ENCODE assay signal across 8 cellular contexts in the genomic region with DNA sequence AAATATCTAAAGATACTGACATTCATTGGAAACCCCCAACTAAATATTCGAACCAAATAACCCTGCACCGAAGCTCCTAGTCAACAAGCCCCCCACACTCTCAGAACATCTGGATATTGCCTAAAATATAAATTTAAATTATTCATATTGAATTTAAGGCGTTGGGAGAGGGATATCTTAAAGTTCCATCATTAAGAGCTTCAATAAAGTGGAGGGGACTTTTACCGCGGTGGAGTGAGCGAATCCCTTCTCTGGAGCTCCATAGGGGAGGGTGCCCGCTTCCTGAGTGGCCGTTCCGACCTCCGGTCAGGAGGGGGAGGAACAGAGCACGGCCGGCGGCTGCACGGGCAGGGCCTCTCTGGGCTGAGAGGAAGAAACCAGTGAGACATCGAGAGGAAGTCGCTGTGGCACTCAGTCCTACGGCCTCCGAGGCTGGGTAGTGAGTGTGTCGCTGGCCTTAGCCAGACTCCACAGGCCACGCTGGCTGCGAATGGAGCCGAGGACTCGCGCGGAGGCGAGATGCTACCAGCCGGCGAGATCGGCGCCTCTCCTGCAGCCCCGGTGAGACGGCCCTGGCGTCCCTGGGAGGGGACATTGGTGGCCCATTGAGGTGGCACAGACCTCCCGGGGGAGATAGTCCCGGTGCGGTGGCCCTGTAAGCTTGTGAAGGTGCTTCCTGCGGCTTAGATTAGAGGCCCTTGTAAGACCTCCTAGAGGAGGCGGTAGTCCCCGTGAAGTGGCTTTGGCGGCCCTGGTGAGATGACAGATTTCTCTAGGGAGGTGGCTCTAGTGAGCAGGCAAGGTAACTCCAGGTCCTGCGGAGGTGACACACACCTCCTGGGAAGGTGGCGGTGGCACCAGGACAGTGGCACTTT. TPM values are rescaled to one million over a fixed set of nuclear protein-coding genes. Genes with fewer than 3 reads are reported as not detected.
DNase-seq lines count a peak whose midpoint lies in the region; ATAC-seq and TF ChIP-seq lines count a peak whose summit lies in the region.

RINT1 (plus strand) TSS at position 405 of the 875 bp plus-strand sequence; CDS start at position 520, 115 bp downstream.

- no peaks in the 10 kb centered on the region for H3K9me2 ChIP-seq in Karpas-422 (replicated peaks; ENCODE audit: insufficient read depth, low read length)

- peak within 1 kb of the TSS; percentile 95 for H3K27ac Mint-ChIP-seq in activated T-helper 1 cell treated with anti-CD3 and anti-CD28 coated beads, Interleukin-12 subunit alpha, Interleukin-12 subunit beta, Interleukin-2, Interleukin-4 antibody, amounts not matched to agents 30 ng/mL and 10 ng/mL and 1 ng/mL, durations not matched to agents 14 hours and 24 hours and 36 hours
- H3K27ac Mint-ChIP-seq in natural killer cell, result peak within 1 kb of the TSS; percentile 91 to 94

- peaks cover 21% of the 10 kb centered on the region for H3K4me1 Mint-ChIP-seq in activated T-helper 1 cell treated with anti-CD3 and anti-CD28 coated beads, Interleukin-12 subunit alpha, Interleukin-12 subunit beta, Interleukin-2, Interleukin-4 antibody, amounts not matched to agents 30 ng/mL and 10 ng/mL and 1 ng/mL, durations not matched to agents 14 hours and 24 hours and 36 hours (ENCODE audit: low read depth)
- peaks cover 20 to 28% of the 10 kb centered on the region in 2 donors for H3K4me1 Mint-ChIP-seq in natural killer cell

- peaks cover 41% of the 10 kb centered on the region for H3K79me2 ChIP-seq in Karpas-422 (ENCODE audit: low read length)

- DNase-seq in EH (ENCODE audit: low read depth) (peak; percentile 93), Karpas-422 (peak; percentile 97), RPMI7951 (ENCODE audit: low read depth) (peak; percentile 90), fibroblast of gingiva (ENCODE audit: low read depth) (peak; percentile 90), natural killer cell (peak; percentile 87)
- DNase-seq in activated T-helper 1 cell treated with anti-CD3 and anti-CD28 coated beads, Interleukin-12 subunit alpha, Interleukin-12 subunit beta, Interleukin-2, Interleukin-4 antibody, amounts not matched to agents 30 ng/mL and 10 ng/mL and 1 ng/mL, durations not matched to agents 14 hours and 24 hours and 36 hours (ENCODE audit: low spot score), result peak; percentile 85
- peak; percentile 85 for DNase-seq in stimulated activated naive CD4-positive, alpha-beta T cell treated with Interleukin-2 at 50 U/mL for 16 hours (lab: John Stamatoyannopoulos, UW)

- peak within 1 kb of the TSS; percentile 94 for H3K4me2 ChIP-seq in Karpas-422 (ENCODE audit: low read depth, low read length, poor library complexity, severe bottlenecking)

- peak; percentile 70 for TF ChIP-seq CTCF in natural killer cell (IDR thresholded peaks at IDR 0.05)

- H3K36me3 ChIP-seq in Karpas-422 (ENCODE audit: insufficient read depth, low read length), result 0 out of 2 replicates have a peak, but pooled peaks cover 4% of the 10 kb centered on the region

- peak within 1 kb of the TSS; percentile 88 for H3K4me3 ChIP-seq in Karpas-422 (ENCODE audit: low read length)

- H3K9me3 Mint-ChIP-seq in activated T-helper 1 cell treated with anti-CD3 and anti-CD28 coated beads, Interleukin-12 subunit alpha, Interleukin-12 subunit beta, Interleukin-2, Interleukin-4 antibody, amounts not matched to agents 30 ng/mL and 10 ng/mL and 1 ng/mL, durations not matched to agents 14 hours and 24 hours and 36 hours, result no peaks in the 10 kb centered on the region
- H3K9me3 Mint-ChIP-seq in natural killer cell, result no peaks in the 10 kb centered on the region

- H2AFZ ChIP-seq in Karpas-422 (ENCODE audit: low read length), result peak within 1 kb of the TSS; percentile 74

- peak within 1 kb of the TSS; percentile 93 for H3K4me3 Mint-ChIP-seq in activated T-helper 1 cell treated with anti-CD3 and anti-CD28 coated beads, Interleukin-12 subunit alpha, Interleukin-12 subunit beta, Interleukin-2, Interleukin-4 antibody, amounts not matched to agents 30 ng/mL and 10 ng/mL and 1 ng/mL, durations not matched to agents 14 hours and 24 hours and 36 hours
- peak within 1 kb of the TSS; percentile 95 for H3K4me3 Mint-ChIP-seq in natural killer cell

- ATAC-seq in GM21825 (IDR thresholded peaks at IDR 0.05; ENCODE audit: unreplicated experiment) (peak; percentile 93), natural killer cell (peak; percentile 96 to 99 (median 96))

- H3K9me3 ChIP-seq in Karpas-422 (ENCODE audit: low read length), result no peaks in the 10 kb centered on the region

- H3K9ac ChIP-seq in Karpas-422 (ENCODE audit: low read length), result peak within 1 kb of the TSS; percentile 87

- H3K4me1 ChIP-seq in Karpas-422 (ENCODE audit: low read length), result peaks cover 23% of the 10 kb centered on the region

- intact Hi-C loops in activated T-helper 1 cell treated with anti-CD3 and anti-CD28 coated beads, Interleukin-12 subunit alpha, Interleukin-12 subunit beta, Interleukin-2, Interleukin-4 antibody, amounts not matched to agents 30 ng/mL and 10 ng/mL and 1 ng/mL, durations not matched to agents 14 hours and 24 hours and 36 hours (cut with micrococcal nuclease), result loop anchor here (1.0 to 10.0 kb wide), 8 partner anchors 10 to 1635 kb away; partner anchors contain the start of genes HBP1, KMT2E, ORC5 and PUS7
- intact Hi-C loops in natural killer cell (cut with micrococcal nuclease), result no loop called here

- H3K36me3 Mint-ChIP-seq in activated T-helper 1 cell treated with anti-CD3 and anti-CD28 coated beads, Interleukin-12 subunit alpha, Interleukin-12 subunit beta, Interleukin-2, Interleukin-4 antibody, amounts not matched to agents 30 ng/mL and 10 ng/mL and 1 ng/mL, durations not matched to agents 14 hours and 24 hours and 36 hours (ENCODE audit: low read depth), result peaks cover 10% of the 10 kb centered on the region
- H3K36me3 Mint-ChIP-seq in natural killer cell, result no peaks in the 10 kb centered on the region

- peaks cover 1% of the 10 kb centered on the region for H3K27me3 Mint-ChIP-seq in activated T-helper 1 cell treated with anti-CD3 and anti-CD28 coated beads, Interleukin-12 subunit alpha, Interleukin-12 subunit beta, Interleukin-2, Interleukin-4 antibody, amounts not matched to agents 30 ng/mL and 10 ng/mL and 1 ng/mL, durations not matched to agents 14 hours and 24 hours and 36 hours (ENCODE audit: insufficient read depth)
- no peaks in the 10 kb centered on the region for H3K27me3 Mint-ChIP-seq in natural killer cell (ENCODE audit: low read depth in 2 of 2)

- H3K27me3 ChIP-seq in Karpas-422 (ENCODE audit: low read length), result no peaks in the 10 kb centered on the region

- no peaks in the 10 kb centered on the region for H4K20me1 ChIP-seq in Karpas-422 (ENCODE audit: insufficient read depth, low read depth, low read length)

- peak within 1 kb of the TSS; percentile 67 for H3K27ac ChIP-seq in Karpas-422 (ENCODE audit: low read length)

RNA-seq across cellular contexts. Expression of gene RINT1, which starts in this region (rescaled TPM):
- total RNA-seq in Karpas-422 (2014; rRNA removed; shearing (Covaris generic); ENCODE audit: low replicate concordance), result 6.9 and 9.2 TPM in 2 replicates
- 9.1 and 11.7 TPM in 2 replicates for total RNA-seq in RPMI7951 (2014; rRNA removed; shearing (Covaris generic))
- total RNA-seq in activated T-helper 1 cell treated with anti-CD3 and anti-CD28 coated beads, Interleukin-12 subunit alpha, Interleukin-12 subunit beta, Interleukin-2, Interleukin-4 antibody, amounts not matched to agents 30 ng/mL and 10 ng/mL and 1 ng/mL, durations not matched to agents 14 hours and 24 hours and 36 hours, result 21.9 and 32.5 TPM in 2 replicates
- 10 to 100 TPM; 35.1 to 37.3 (median 37.0) TPM for total RNA-seq in natural killer cell

Comparison
In these comparisons a context has a peak if more than half of its experiments do, and no peak if none do; other contexts are left out.
1. Peak in every context shown above with its lines: DNase-seq, ATAC-seq, H3K4me3 ChIP-seq and H3K27ac ChIP-seq.